30 cellular contexts compared by ENCODE assay signal in the genomic region with DNA sequence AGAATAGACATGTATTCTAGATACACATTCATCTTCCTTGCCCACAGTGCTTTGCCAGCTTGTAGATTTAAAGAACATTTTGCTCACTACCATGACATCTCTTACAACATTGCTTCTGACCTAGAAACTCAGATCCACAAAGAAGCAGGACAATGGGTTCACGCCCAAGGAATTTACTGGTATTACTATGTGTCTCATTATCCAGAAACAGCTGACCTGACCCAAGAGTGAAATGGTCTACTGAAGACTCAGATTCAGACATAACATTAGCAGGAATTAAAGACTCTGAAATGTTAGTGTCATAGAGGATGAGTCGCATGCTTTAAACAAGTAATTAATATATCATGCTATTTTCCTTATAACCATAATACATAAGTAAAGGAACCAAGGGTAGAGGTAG.
"Had no signal": no experiment of that assay in that cellular context is flagged by ENCODE, and none has a peak within 500 bp of the region (broad histone marks: within the 10 kb centered on the region; RNA-seq: fewer than 3 reads in every experiment).

No MANE protein-coding gene starts in this region.

- DNase-seq: hypothalamus; immature natural killer cell; left ventricle myocardium inferior; naive thymus-derived CD8-positive, alpha-beta T cell; nucleus accumbens; pancreas; posterior cingulate gyrus; retina; right cardiac atrium; stimulated activated CD4-positive, alpha-beta T cell treated with anti-CD3 and anti-CD28 coated beads, Interleukin-12 subunit alpha, Interleukin-12 subunit beta, amount 100 ng/mL, for 4 hours; stimulated activated CD4-positive, alpha-beta T cell treated with anti-CD3 and anti-CD28 coated beads, Interleukin-15, amount 100 ng/mL, for 24 hours; stimulated activated CD4-positive, alpha-beta T cell treated with anti-CD3 and anti-CD28 coated beads, Interleukin-2, amount 100 ng/mL, for 24 hours; stimulated activated CD4-positive, alpha-beta T cell treated with anti-CD3 and anti-CD28 coated beads, Interleukin-4, amount 100 ng/mL, for 1 hour; stimulated activated naive CD4-positive, alpha-beta T cell; tibial artery; trophoblast cell; upper lobe of right lung had no signal

- H3K36me3 Mint-ChIP-seq: memory B cell; naive thymus-derived CD8-positive, alpha-beta T cell; stimulated activated effector memory CD8-positive, alpha-beta T cell treated with anti-CD3 and anti-CD28 coated beads, Interleukin-12 subunit alpha, Interleukin-12 subunit beta, amount 100 ng/mL, for 72 hours had no signal

- FAIRE-seq: islet of Langerhans, pancreas, urothelium cell line had no signal

- H3K27ac ChIP-seq: left ventricle myocardium inferior, pancreas, prostate gland, skin epidermis, suprapubic skin, thoracic aorta, tibial artery, upper lobe of right lung had no signal

- H3K27me3 ChIP-seq: pancreas, suprapubic skin, tibial artery, upper lobe of right lung had no signal

- H3K9me3 ChIP-seq: left ventricle myocardium inferior, pancreas, prostate gland, suprapubic skin, thoracic aorta, tibial artery, upper lobe of right lung had no signal

- H3K4me3 ChIP-seq: left ventricle myocardium inferior, lung, pancreas, prostate gland, skin epidermis, suprapubic skin, thoracic aorta, tibial artery, upper lobe of right lung had no signal

- ATAC-seq: naive thymus-derived CD8-positive, alpha-beta T cell; pancreas; right cardiac atrium; sciatic nerve; stimulated activated effector memory CD8-positive, alpha-beta T cell treated with anti-CD3 and anti-CD28 coated beads, Interleukin-12 subunit alpha, Interleukin-12 subunit beta, amount 100 ng/mL, for 72 hours; upper lobe of right lung had no signal

- H3K4me1 ChIP-seq: left ventricle myocardium inferior, pancreas, prostate gland, suprapubic skin, tibial artery, upper lobe of right lung had no signal

- H3K36me3 ChIP-seq: left ventricle myocardium inferior, pancreas, prostate gland, suprapubic skin, thoracic aorta, tibial artery, upper lobe of right lung had no signal

- H3K27me3 Mint-ChIP-seq: memory B cell; naive thymus-derived CD8-positive, alpha-beta T cell; stimulated activated naive CD8-positive, alpha-beta T cell treated with anti-CD3 and anti-CD28 coated beads, Interleukin-15, Interleukin-2, amounts not matched to agents 100 ng/mL and 50 ng/mL, for 24 hours had no signal

- H3K4me1 Mint-ChIP-seq: immature natural killer cell; memory B cell; naive thymus-derived CD8-positive, alpha-beta T cell; nephron; neural crest cell; stimulated activated effector memory CD8-positive, alpha-beta T cell treated with anti-CD3 and anti-CD28 coated beads, Interleukin-12 subunit alpha, Interleukin-12 subunit beta, amount 100 ng/mL, for 72 hours had no signal

- H3K27ac Mint-ChIP-seq: immature natural killer cell; memory B cell; naive thymus-derived CD8-positive, alpha-beta T cell; nephron; stimulated activated effector memory CD8-positive, alpha-beta T cell treated with anti-CD3 and anti-CD28 coated beads, Interleukin-12 subunit alpha, Interleukin-12 subunit beta, amount 100 ng/mL, for 72 hours; stimulated activated naive CD8-positive, alpha-beta T cell treated with anti-CD3 and anti-CD28 coated beads, Interleukin-15, Interleukin-2, amounts not matched to agents 100 ng/mL and 50 ng/mL, for 24 hours had no signal

- H3K4me3 Mint-ChIP-seq: immature natural killer cell; memory B cell; naive thymus-derived CD8-positive, alpha-beta T cell; nephron; neural crest cell; stimulated activated effector memory CD8-positive, alpha-beta T cell treated with anti-CD3 and anti-CD28 coated beads, Interleukin-12 subunit alpha, Interleukin-12 subunit beta, amount 100 ng/mL, for 72 hours; stimulated activated naive CD8-positive, alpha-beta T cell treated with anti-CD3 and anti-CD28 coated beads, Interleukin-15, Interleukin-2, amounts not matched to agents 100 ng/mL and 50 ng/mL, for 24 hours had no signal
